18 cellular contexts compared by ENCODE assay signal in the genomic region with DNA sequence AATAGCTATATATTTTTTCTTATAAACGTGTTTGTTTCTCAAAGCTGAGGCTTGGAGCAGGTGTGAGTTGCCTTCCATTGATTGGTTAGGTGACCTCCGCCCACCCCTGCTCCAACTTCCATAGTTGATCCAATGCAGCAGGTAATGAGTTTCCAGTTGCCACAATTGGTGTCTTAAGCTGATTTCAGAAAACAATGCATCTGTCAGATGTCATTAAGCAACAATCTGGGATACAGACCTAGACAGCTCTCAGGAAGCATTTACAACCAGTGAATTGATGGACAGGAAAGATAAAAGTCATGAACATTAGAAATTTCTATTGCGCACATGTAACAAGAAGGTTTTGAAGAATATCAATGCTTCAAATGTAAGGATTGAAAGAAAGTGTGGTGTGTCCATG.
DNase-seq lines count a peak whose midpoint lies in the region; ATAC-seq, FAIRE-seq and TF ChIP-seq lines count a peak whose summit lies in the region.
"Had no signal": no experiment of that assay in that cellular context is flagged by ENCODE, and none has a peak within 500 bp of the region (broad histone marks: within the 10 kb centered on the region; RNA-seq: fewer than 3 reads in every experiment).

No MANE protein-coding gene starts in this region.

- no peak overlapping the region for H3K27ac Mint-ChIP-seq in astrocyte (ENCODE audit: unreplicated experiment)
- no peak overlapping the region for H3K27ac Mint-ChIP-seq in endodermal cell
- no peak overlapping the region for H3K27ac Mint-ChIP-seq in stimulated activated naive B cell treated with anti-CD40 and anti-IgM and Interleukin-4, amounts not matched to agents 10 μg/mL and 1 μg/mL and 100 μg/mL, for 72 hours
- H3K27ac Mint-ChIP-seq: CD4-positive, CD25-positive, alpha-beta regulatory T cell had no signal

- FAIRE-seq in astrocyte (lab: Jason Lieb, UNC) = peak; percentile 59
- no peak for FAIRE-seq in urothelium cell line (lab: Jason Lieb, UNC)
- FAIRE-seq: A204.1, D721Med, G401.6, GM12891, GM19239 had no signal

- TF ChIP-seq CTCF in astrocyte (IDR thresholded peaks at IDR 0.05; ENCODE audit: insufficient read depth, low read depth, low read length) (no peak), endodermal cell (conservative IDR thresholded peaks at IDR 0.05) (no peak), neural cell (IDR thresholded peaks at IDR 0.05; ENCODE audit: poor library complexity, severe bottlenecking) (no peak)

- WGBS in endodermal cell (ENCODE audit: insufficient coverage in 1 of 2, insufficient read length in 1 of 2), 2 experiments = 97 to 100% methylated on average over 1 to 3 of the region's 3 CpGs

- H3K36me3 Mint-ChIP-seq in astrocyte (ENCODE audit: low read depth, unreplicated experiment) = no peaks in the 10 kb centered on the region
- H3K36me3 Mint-ChIP-seq in endodermal cell (ENCODE audit: low read depth) = peaks cover 10% of the 10 kb centered on the region
- H3K36me3 Mint-ChIP-seq in stimulated activated naive B cell treated with anti-CD40 and anti-IgM and Interleukin-4, amounts not matched to agents 10 μg/mL and 1 μg/mL and 100 μg/mL, for 72 hours = no peaks in the 10 kb centered on the region
- H3K36me3 Mint-ChIP-seq: CD4-positive, CD25-positive, alpha-beta regulatory T cell had no signal

- H3K4me1 Mint-ChIP-seq in astrocyte (ENCODE audit: low read depth, unreplicated experiment) (no peaks in the 10 kb centered on the region), endodermal cell (peaks cover 8% of the 10 kb centered on the region)
- H3K4me1 Mint-ChIP-seq in stimulated activated naive B cell treated with anti-CD40 and anti-IgM and Interleukin-4, amounts not matched to agents 10 μg/mL and 1 μg/mL and 100 μg/mL, for 72 hours = no peaks in the 10 kb centered on the region
- H3K4me1 Mint-ChIP-seq: CD4-positive, CD25-positive, alpha-beta regulatory T cell had no signal

- H3F3A ChIP-seq in neural cell (ENCODE audit: insufficient read depth, low read length, poor library complexity, severe bottlenecking) = no peaks in the 10 kb centered on the region

- no peak overlapping the region for H3K4me3 ChIP-seq in astrocyte (ENCODE audit: insufficient read depth, low read depth, low read length)
- H3K4me3 ChIP-seq in endodermal cell (ENCODE audit: low read length) = no peak overlapping the region
- H3K4me3 ChIP-seq in neural cell (ENCODE audit: low read length) = no peak overlapping the region
- H3K4me3 ChIP-seq: GM23248 had no signal

- H3K27me3 ChIP-seq in astrocyte (ENCODE audit: insufficient read depth, low read length) = no peaks in the 10 kb centered on the region
- H3K27me3 ChIP-seq in endodermal cell (ENCODE audit: control insufficient read depth, insufficient read depth, low read length, poor library complexity, severe bottlenecking) = no peaks in the 10 kb centered on the region
- H3K27me3 ChIP-seq in neural cell (ENCODE audit: insufficient read depth, low read depth, low read length) = no peaks in the 10 kb centered on the region
- H3K27me3 ChIP-seq: BE2C had no signal

- H4K20me1 ChIP-seq in astrocyte (ENCODE audit: insufficient read depth, low read length) = no peaks in the 10 kb centered on the region
- H4K20me1 ChIP-seq in neural cell (ENCODE audit: insufficient read depth) = no peaks in the 10 kb centered on the region

- H3K36me3 ChIP-seq in astrocyte (ENCODE audit: insufficient read depth, low read length) (no peaks in the 10 kb centered on the region), endodermal cell (ENCODE audit: control insufficient read depth, insufficient read depth, low read length) (peaks cover 11% of the 10 kb centered on the region), neural cell (ENCODE audit: insufficient read depth, low read length) (no peaks in the 10 kb centered on the region)
- H3K36me3 ChIP-seq: BE2C had no signal

- H3K9me2 ChIP-seq in neural cell (ENCODE audit: insufficient read depth, low read length) = no peaks in the 10 kb centered on the region

- H3K9ac ChIP-seq in astrocyte (ENCODE audit: low read length) (no peak overlapping the region), endodermal cell (ENCODE audit: extremely low read depth, low read length, poor library complexity, severe bottlenecking) (no peak overlapping the region), neural cell (ENCODE audit: low read length) (no peak overlapping the region)
- H3K9ac ChIP-seq: GM23248 had no signal

- H3K9me3 ChIP-seq in astrocyte (ENCODE audit: insufficient read depth, low read depth, low read length) = no peaks in the 10 kb centered on the region
- H3K9me3 ChIP-seq in endodermal cell (ENCODE audit: control insufficient read depth, low read length) = no peaks in the 10 kb centered on the region
- no peaks in the 10 kb centered on the region for H3K9me3 ChIP-seq in neural cell (ENCODE audit: low read length)
- H3K9me3 ChIP-seq: BE2C, Caco-2 had no signal

- H3K27me3 Mint-ChIP-seq in astrocyte (ENCODE audit: low read depth, unreplicated experiment) (no peaks in the 10 kb centered on the region), endodermal cell (ENCODE audit: insufficient read depth) (peaks cover 4% of the 10 kb centered on the region)
- H3K27me3 Mint-ChIP-seq in stimulated activated naive B cell treated with anti-CD40 and anti-IgM and Interleukin-4, amounts not matched to agents 10 μg/mL and 1 μg/mL and 100 μg/mL, for 72 hours = no peaks in the 10 kb centered on the region
- H3K27me3 Mint-ChIP-seq: CD4-positive, CD25-positive, alpha-beta regulatory T cell had no signal

- TF ChIP-seq RAD21 in neural cell (conservative IDR thresholded peaks at IDR 0.05) = no peak

- H3K27ac ChIP-seq in astrocyte (ENCODE audit: low read depth, low read length) (peak overlapping the region; percentile 28), endodermal cell (ENCODE audit: low read depth, low read length) (peak overlapping the region; percentile 45), neural cell (ENCODE audit: low read length) (no peak overlapping the region)
- H3K27ac ChIP-seq: GM23248, HL-60 had no signal

- H3K4me2 ChIP-seq in astrocyte (ENCODE audit: low read length) = no peak overlapping the region
- H3K4me2 ChIP-seq in neural cell (ENCODE audit: low read length) = no peak overlapping the region

- ATAC-seq in stimulated activated naive B cell treated with anti-CD40 and anti-IgM and Interleukin-4, amounts not matched to agents 10 μg/mL and 1 μg/mL and 100 μg/mL, for 72 hours (replicated peaks) = no peak
- ATAC-seq in HG02610 (IDR thresholded peaks at IDR 0.05; ENCODE audit: unreplicated experiment) = no peak

- no peak for DNase-seq in astrocyte (ENCODE audit: low read depth)
- DNase-seq in endodermal cell = no peak
- DNase-seq in stimulated activated naive B cell treated with anti-CD40 and anti-IgM and Interleukin-4, amounts not matched to agents 10 μg/mL and 1 μg/mL and 100 μg/mL, for 72 hours = no peak
- DNase-seq in urothelium cell line (ENCODE audit: low spot score) = no peak
- DNase-seq: ACHN; BE2C; C1 segment of cervical spinal cord; Caco-2; CD4-positive, CD25-positive, alpha-beta regulatory T cell had no signal

- H2AFZ ChIP-seq in astrocyte (ENCODE audit: low read depth, low read length) = no peak overlapping the region
- H2AFZ ChIP-seq in neural cell (ENCODE audit: low read depth, low read length) = no peak overlapping the region
- H2AFZ ChIP-seq: GM23248 had no signal

- H3K4me1 ChIP-seq in astrocyte (ENCODE audit: insufficient read depth, low read length) (peaks cover 5% of the 10 kb centered on the region), endodermal cell (ENCODE audit: control insufficient read depth, insufficient read depth, low read length) (peaks cover 3% of the 10 kb centered on the region)
- H3K4me1 ChIP-seq: BE2C, Caco-2 had no signal

- H3K4me3 Mint-ChIP-seq in astrocyte (ENCODE audit: unreplicated experiment) = no peak overlapping the region
- no peak overlapping the region for H3K4me3 Mint-ChIP-seq in endodermal cell
- H3K4me3 Mint-ChIP-seq in stimulated activated naive B cell treated with anti-CD40 and anti-IgM and Interleukin-4, amounts not matched to agents 10 μg/mL and 1 μg/mL and 100 μg/mL, for 72 hours = no peak overlapping the region
- H3K4me3 Mint-ChIP-seq: CD4-positive, CD25-positive, alpha-beta regulatory T cell had no signal

- no peaks in the 10 kb centered on the region for H3K9me3 Mint-ChIP-seq in astrocyte (ENCODE audit: unreplicated experiment)
- H3K9me3 Mint-ChIP-seq in endodermal cell = no peaks in the 10 kb centered on the region
- no peaks in the 10 kb centered on the region for H3K9me3 Mint-ChIP-seq in stimulated activated naive B cell treated with anti-CD40 and anti-IgM and Interleukin-4, amounts not matched to agents 10 μg/mL and 1 μg/mL and 100 μg/mL, for 72 hours

- H3K79me2 ChIP-seq in astrocyte (ENCODE audit: insufficient read depth, low read length) (no peaks in the 10 kb centered on the region), neural cell (replicated peaks; ENCODE audit: insufficient read depth, low read length) (no peaks in the 10 kb centered on the region)

- TF ChIP-seq EP300 in neural cell (conservative IDR thresholded peaks at IDR 0.05; ENCODE audit: poor library complexity, severe bottlenecking) = peak; percentile 26

TF ChIP-seq in neural cell, 6 proteins besides CTCF, POLR2A, EP300 and RAD21:
- TF ChIP-seq, protein P1, sequence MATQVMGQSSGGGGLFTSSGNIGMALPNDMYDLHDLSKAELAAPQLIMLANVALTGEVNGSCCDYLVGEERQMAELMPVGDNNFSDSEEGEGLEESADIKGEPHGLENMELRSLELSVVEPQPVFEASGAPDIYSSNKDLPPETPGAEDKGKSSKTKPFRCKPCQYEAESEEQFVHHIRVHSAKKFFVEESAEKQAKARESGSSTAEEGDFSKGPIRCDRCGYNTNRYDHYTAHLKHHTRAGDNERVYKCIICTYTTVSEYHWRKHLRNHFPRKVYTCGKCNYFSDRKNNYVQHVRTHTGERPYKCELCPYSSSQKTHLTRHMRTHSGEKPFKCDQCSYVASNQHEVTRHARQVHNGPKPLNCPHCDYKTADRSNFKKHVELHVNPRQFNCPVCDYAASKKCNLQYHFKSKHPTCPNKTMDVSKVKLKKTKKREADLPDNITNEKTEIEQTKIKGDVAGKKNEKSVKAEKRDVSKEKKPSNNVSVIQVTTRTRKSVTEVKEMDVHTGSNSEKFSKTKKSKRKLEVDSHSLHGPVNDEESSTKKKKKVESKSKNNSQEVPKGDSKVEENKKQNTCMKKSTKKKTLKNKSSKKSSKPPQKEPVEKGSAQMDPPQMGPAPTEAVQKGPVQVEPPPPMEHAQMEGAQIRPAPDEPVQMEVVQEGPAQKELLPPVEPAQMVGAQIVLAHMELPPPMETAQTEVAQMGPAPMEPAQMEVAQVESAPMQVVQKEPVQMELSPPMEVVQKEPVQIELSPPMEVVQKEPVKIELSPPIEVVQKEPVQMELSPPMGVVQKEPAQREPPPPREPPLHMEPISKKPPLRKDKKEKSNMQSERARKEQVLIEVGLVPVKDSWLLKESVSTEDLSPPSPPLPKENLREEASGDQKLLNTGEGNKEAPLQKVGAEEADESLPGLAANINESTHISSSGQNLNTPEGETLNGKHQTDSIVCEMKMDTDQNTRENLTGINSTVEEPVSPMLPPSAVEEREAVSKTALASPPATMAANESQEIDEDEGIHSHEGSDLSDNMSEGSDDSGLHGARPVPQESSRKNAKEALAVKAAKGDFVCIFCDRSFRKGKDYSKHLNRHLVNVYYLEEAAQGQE (IDR thresholded peaks at IDR 0.05; ENCODE audit: borderline replicate concordance) = no peak
